In the genomic region with DNA sequence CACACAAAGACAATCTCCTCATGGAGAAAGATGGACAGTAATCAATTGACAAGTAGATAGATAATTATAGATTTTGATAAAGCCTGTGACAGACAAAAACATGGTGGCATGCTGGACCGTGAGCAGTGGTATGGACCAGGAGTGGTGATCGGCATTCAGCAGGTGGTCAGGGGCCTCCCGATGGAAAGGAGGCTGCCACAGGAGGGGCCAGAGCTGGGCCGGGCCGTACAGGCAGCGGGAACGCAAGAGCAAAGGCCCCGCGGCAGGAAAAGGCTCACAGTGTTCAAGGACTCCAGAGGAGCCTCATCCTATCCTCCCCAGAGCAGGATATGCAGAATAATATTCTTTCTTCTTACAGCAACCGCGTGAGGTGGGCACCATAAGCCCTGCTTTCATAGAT, we compare ENCODE assay signal across 9 cellular contexts.
"Had no signal": no experiment of that assay in that cellular context is flagged by ENCODE, and none has a peak within 500 bp of the region (broad histone marks: within the 10 kb centered on the region; RNA-seq: fewer than 3 reads in every experiment).

No MANE protein-coding gene starts in this region.

- ATAC-seq: HCT116 had no signal

- H2AFZ ChIP-seq: GM23248 had no signal

- DNase-seq: GM23248, GOT3, H7, HFFc6, KG1 had no signal

- H3K9me3 ChIP-seq: HAP-1 had no signal

- H3K9ac ChIP-seq: GM23248 had no signal

- H3K27ac ChIP-seq: GM23248, HL-60 had no signal

- H3K36me3 ChIP-seq: HAP-1 had no signal

- H3K4me1 ChIP-seq: HAP-1 had no signal

- H3K4me3 Mint-ChIP-seq: HFFc6, IgD-negative memory B cell had no signal

- H3K4me1 Mint-ChIP-seq: IgD-negative memory B cell had no signal

- H3K9me3 Mint-ChIP-seq: HFFc6 had no signal

- H3K27ac Mint-ChIP-seq: HFFc6, IgD-negative memory B cell had no signal

- H3K4me3 ChIP-seq: GM23248, HAP-1 had no signal
